8 cellular contexts compared by ENCODE assay signal in genomic region chr10:3471927-3472704, GRCh38.
DNase-seq lines count a peak whose midpoint lies in the region; ATAC-seq, FAIRE-seq and TF ChIP-seq lines count a peak whose summit lies in the region.

No MANE protein-coding gene starts in this region.

- H3K4me3 Mint-ChIP-seq in natural killer cell treated with Interleukin-12 subunit alpha and Interleukin-12 subunit beta and Interleukin-15 and Interleukin-18, amount 100 ng/mL, for 72 hours, result peak overlapping the region; percentile 62

- H2BK5ac ChIP-seq in H1 (ENCODE audit: low read depth, low read length), result no peak overlapping the region

- no peak overlapping the region for H4K8ac ChIP-seq in H1 (ENCODE audit: extremely low read depth, insufficient read depth, low read length)

- no peak overlapping the region for H3K9ac ChIP-seq in H1 (replicated peaks in 1 of 4; ENCODE audit: extremely low read depth in 1 of 4, low read depth in 3 of 4, low read length in 3 of 4)

- peaks cover 0 to 6% (median 2%) of the 10 kb centered on the region in 4 experiments; a peak in 4 of 7 replicates for H3K4me1 ChIP-seq in H1 (replicated peaks in 1 of 4; ENCODE audit: control insufficient read depth in 3 of 4, insufficient read depth in 4 of 4, low read length in 3 of 4)

- H3K36me3 Mint-ChIP-seq in natural killer cell treated with Interleukin-12 subunit alpha and Interleukin-12 subunit beta and Interleukin-15 and Interleukin-18, amount 100 ng/mL, for 72 hours, result no peaks in the 10 kb centered on the region

- DNase-seq in AG08395 (ENCODE audit: low spot score) (peak; percentile 33), M059J (ENCODE audit: low read depth) (peak; percentile 73), H1 (ENCODE audit: low read depth in 1 of 2, low spot score in 2 of 2) (no peak), NCI-H446 treated with DMSO at 0.1 percent for 48 hours (lab: John Stamatoyannopoulos, UW) (no peak), NOMO-1 treated with DMSO at 0.1 percent for 48 hours (lab: John Stamatoyannopoulos, UW; ENCODE audit: unreplicated experiment) (no peak)
- no peak for DNase-seq in natural killer cell treated with Interleukin-12 subunit alpha and Interleukin-12 subunit beta and Interleukin-15 and Interleukin-18, amount 100 ng/mL, for 72 hours (ENCODE audit: low spot score)

- no peak for ATAC-seq in natural killer cell treated with Interleukin-12 subunit alpha and Interleukin-12 subunit beta and Interleukin-15 and Interleukin-18, amount 100 ng/mL, for 72 hours
- ATAC-seq in HG03565 (IDR thresholded peaks at IDR 0.05; ENCODE audit: unreplicated experiment) (no peak), HG03521 (IDR thresholded peaks at IDR 0.05; ENCODE audit: unreplicated experiment) (no peak)

- H3K23me2 ChIP-seq in H1 (ENCODE audit: low read depth, low read length), result no peaks in the 10 kb centered on the region

- H4K91ac ChIP-seq in H1 (replicated peaks; ENCODE audit: insufficient read length, low read length), result peak overlapping the region; percentile 62

- H3K18ac ChIP-seq in H1 (ENCODE audit: extremely low read depth, low read length), result no peak overlapping the region; the same call in 1 of the 2 replicates

- no peaks in the 10 kb centered on the region for H3K9me3 ChIP-seq in H1 (ENCODE audit: insufficient read depth in 2 of 2, low read depth in 1 of 2, low read length in 1 of 2)

- no peaks in the 10 kb centered on the region for H4K20me1 ChIP-seq in H1 (replicated peaks in 1 of 2; ENCODE audit: control insufficient read depth in 1 of 2, insufficient read depth in 2 of 2, low read length in 2 of 2)

- H2AK5ac ChIP-seq in H1 (ENCODE audit: low read depth, low read length), result 0 out of 2 replicates have a peak overlapping the region, but pooled peaks have one; percentile 70

- no peak for TF ChIP-seq EP300 in H1 (IDR thresholded peaks at IDR 0.05; ENCODE audit: borderline replicate concordance in 1 of 2, low read depth in 2 of 2, low read length in 2 of 2)

- H2BK120ac ChIP-seq in H1 (replicated peaks; ENCODE audit: low read depth, low read length), result peak overlapping the region; percentile 38

- H3K9me3 Mint-ChIP-seq in natural killer cell treated with Interleukin-12 subunit alpha and Interleukin-12 subunit beta and Interleukin-15 and Interleukin-18, amount 100 ng/mL, for 72 hours, result no peaks in the 10 kb centered on the region

- peak overlapping the region; percentile 39; the same call in 1 of the 2 replicates for H2BK12ac ChIP-seq in H1 (ENCODE audit: low read depth, low read length)

- H3K27me3 ChIP-seq in H1 (replicated peaks in 1 of 4; ENCODE audit: control insufficient read depth in 3 of 4, extremely low read depth in 1 of 4, insufficient read depth in 3 of 4, low read length in 3 of 4), result no peaks in the 10 kb centered on the region

- peak overlapping the region; percentile 12 to 71 for H3K27ac Mint-ChIP-seq in natural killer cell treated with Interleukin-12 subunit alpha and Interleukin-12 subunit beta and Interleukin-15 and Interleukin-18, amount 100 ng/mL, for 72 hours

- H3K36me3 ChIP-seq in H1 (ENCODE audit: control insufficient read depth in 2 of 4, insufficient read depth in 4 of 4, low read length in 3 of 4), result no peaks in the 10 kb centered on the region

- H3K79me2 ChIP-seq in H1 (ENCODE audit: control insufficient read depth in 1 of 2, insufficient read depth in 2 of 2, low read length in 2 of 2), result no peaks in the 10 kb centered on the region

- no peaks in the 10 kb centered on the region; the same call in 1 of the 2 replicates for H3K79me1 ChIP-seq in H1 (ENCODE audit: low read depth, low read length)

- no peak overlapping the region for H2AFZ ChIP-seq in H1 (ENCODE audit: low read length)

- peaks cover 5 to 18% of the 10 kb centered on the region in 2 donors for H3K27me3 Mint-ChIP-seq in natural killer cell treated with Interleukin-12 subunit alpha and Interleukin-12 subunit beta and Interleukin-15 and Interleukin-18, amount 100 ng/mL, for 72 hours

- H2BK15ac ChIP-seq in H1 (ENCODE audit: low read length), result no peak overlapping the region

- POLR2A ChIA-PET in H1 (lab: Charles Lee; ENCODE audit: partially characterized antibody), result no interaction called here

- peaks cover 36 to 44% of the 10 kb centered on the region in 2 donors for H3K4me1 Mint-ChIP-seq in natural killer cell treated with Interleukin-12 subunit alpha and Interleukin-12 subunit beta and Interleukin-15 and Interleukin-18, amount 100 ng/mL, for 72 hours (ENCODE audit: low read depth in 2 of 2)

- H3K4me2 ChIP-seq in H1 (ENCODE audit: insufficient read depth in 1 of 2, low read depth in 2 of 2, low read length in 2 of 2), result peak overlapping the region in 1 of 2 experiments; percentile 42; a peak in 1 of 4 replicates

- no peak overlapping the region for H3K56ac ChIP-seq in H1 (replicated peaks; ENCODE audit: insufficient read length, low read depth, low read length)

- H3K14ac ChIP-seq in H1 (ENCODE audit: insufficient read length), result no peak overlapping the region

- no peak overlapping the region for H3K4me3 ChIP-seq in H1 (ENCODE audit: extremely low read depth in 1 of 4, insufficient read depth in 2 of 4, low read depth in 3 of 4, low read length in 4 of 4)

- H4K5ac ChIP-seq in H1 (ENCODE audit: insufficient read length, low read depth, low read length), result no peak overlapping the region

- H3K27ac ChIP-seq in H1 (ENCODE audit: low read depth, low read length), result no peak overlapping the region

- H3K23ac ChIP-seq in H1 (ENCODE audit: insufficient read length), result no peak overlapping the region

- no peak for TF ChIP-seq RAD21 in H1 (IDR thresholded peaks at IDR 0.05 in 1 of 2, conservative IDR thresholded peaks at IDR 0.05 in 1 of 2; ENCODE audit: low read depth in 2 of 2, low read length in 2 of 2)

- no peak overlapping the region for H3K4ac ChIP-seq in H1 (replicated peaks; ENCODE audit: insufficient read length, low read depth, low read length)

- FAIRE-seq in H1 (lab: Jason Lieb, UNC), result no peak

- WGBS in H1 (ENCODE audit: extremely low coverage in 1 of 2, insufficient coverage in 1 of 2, insufficient read length in 1 of 2, insufficient replicate concordance in 2 of 2, low coverage in 1 of 2, low lambda C conversion rate in 2 of 2, missing lambda C conversion rate in 1 of 2), 2 experiments, result 79% methylated on average over 19 of the region's 19 CpGs; no CpG with 5 or more reads in 1 of the 2 experiments

- no peak for TF ChIP-seq CTCF in H1 (IDR thresholded peaks at IDR 0.05; ENCODE audit: control extremely low read depth in 1 of 3, insufficient read depth in 1 of 3, low read depth in 1 of 3, low read length in 3 of 3)

- no peak overlapping the region for H2BK20ac ChIP-seq in H1 (ENCODE audit: low read length)

- TF ChIP-seq POLR2A in H1 (IDR thresholded peaks at IDR 0.05; ENCODE audit: control extremely low read depth in 1 of 2, low read depth in 2 of 2, low read length in 2 of 2), result no peak

- CTCF ChIA-PET in H1 (lab: Charles Lee; ENCODE audit: partially characterized antibody), result interaction anchor here (1.1 kb wide), 1 partner anchor 12 kb away, joined by 8 read pairs; no protein-coding TSS in a partner anchor

TF ChIP-seq in H1, 55 proteins besides CTCF, POLR2A, EP300 and RAD21:
- no peak for TF ChIP-seq SAP30 (IDR thresholded peaks at IDR 0.05; ENCODE audit: insufficient read depth, insufficient replicate concordance, low read length)
- no peak for TF ChIP-seq GABPA (IDR thresholded peaks at IDR 0.05; ENCODE audit: borderline replicate concordance, insufficient read depth, low read length)
- TF ChIP-seq SIN3A (conservative IDR thresholded peaks at IDR 0.05 in 1 of 2, IDR thresholded peaks at IDR 0.05 in 1 of 2; ENCODE audit: low read depth in 1 of 2, low read length in 2 of 2), result no peak
- no peak for TF ChIP-seq YY1 (IDR thresholded peaks at IDR 0.05; ENCODE audit: low read depth, low read length)
- no peak for TF ChIP-seq NRF1 (IDR thresholded peaks at IDR 0.05; ENCODE audit: low read depth, low read length)
- no peak for TF ChIP-seq ATF2 (IDR thresholded peaks at IDR 0.05; ENCODE audit: low read length)
- no peak for TF ChIP-seq TAF1 (IDR thresholded peaks at IDR 0.05; ENCODE audit: low read depth, low read length)
- 0 out of 2 replicates have a peak, but pooled peaks have one; percentile 17 for TF ChIP-seq TEAD4 (IDR thresholded peaks at IDR 0.05; ENCODE audit: low read depth, low read length)
- peak; percentile 63 for TF ChIP-seq E2F6 (IDR thresholded peaks at IDR 0.05)
- no peak for TF ChIP-seq KDM1A (IDR thresholded peaks at IDR 0.05; ENCODE audit: borderline replicate concordance, low read length)
- TF ChIP-seq RBBP5 (IDR thresholded peaks at IDR 0.05; ENCODE audit: borderline replicate concordance, low read depth, low read length), result no peak

Comparison
In these comparisons a context has a peak if more than half of its experiments do, and no peak if none do; other contexts are left out.
1. DNase-seq: peak in AG08395 (single experiment) and M059J (single experiment); none in H1 (0 of 2), natural killer cell treated with Interleukin-12 subunit alpha and Interleukin-12 subunit beta and Interleukin-15 and Interleukin-18, amount 100 ng/mL, for 72 hours (single experiment), NCI-H446 treated with DMSO at 0.1 percent for 48 hours (single experiment) and NOMO-1 treated with DMSO at 0.1 percent for 48 hours (single experiment).